Comparison of ENCODE assay signal across 8 cellular contexts in genomic region chr1:165629848-165630628, GRCh38. TPM values are rescaled to one million over a fixed set of nuclear protein-coding genes. Genes with fewer than 3 reads are reported as not detected.
DNase-seq lines count a peak whose midpoint lies in the region; ATAC-seq and TF ChIP-seq lines count a peak whose summit lies in the region.

No MANE protein-coding gene starts in this region.

- no peak overlapping the region for H3K27ac Mint-ChIP-seq in activated T-helper 17 cell treated with anti-CD3 and anti-CD28 coated beads, Interleukin-2, amount 50 U/mL, for 72 hours

- TF ChIP-seq POLR2A in uterus (IDR thresholded peaks at IDR 0.05) = no peak

- peak overlapping the region; percentile 80 for H3K4me3 ChIP-seq in HUES48 (ENCODE audit: low read depth, low read length)
- H3K4me3 ChIP-seq in uterus = peak overlapping the region; percentile 62 to 72

- H3K4me1 ChIP-seq in HUES48 (ENCODE audit: control insufficient read depth, insufficient read depth, low read length) = peaks cover 24% of the 10 kb centered on the region
- H3K4me1 ChIP-seq in uterus = peaks cover 0 to 6% of the 10 kb centered on the region in 2 donors

- peak overlapping the region; percentile 97 for H3K27ac ChIP-seq in HUES48 (ENCODE audit: low read depth, low read length)
- H3K27ac ChIP-seq in uterus = peak overlapping the region; percentile 89

- H3K9ac ChIP-seq in HUES48 (ENCODE audit: low read depth, low read length) = peak overlapping the region; percentile 85

- peaks cover 16% of the 10 kb centered on the region for H3K4me1 Mint-ChIP-seq in activated T-helper 17 cell treated with anti-CD3 and anti-CD28 coated beads, Interleukin-2, amount 50 U/mL, for 72 hours

- peak; percentile 1 for ATAC-seq in activated T-helper 17 cell treated with anti-CD3 and anti-CD28 coated beads, Interleukin-2, amount 50 U/mL, for 72 hours (replicated peaks)
- ATAC-seq in left lobe of liver = peak; percentile 47

- H3K9me3 ChIP-seq in HUES48 (ENCODE audit: control insufficient read depth, insufficient read depth, low read length) = no peaks in the 10 kb centered on the region
- no peaks in the 10 kb centered on the region for H3K9me3 ChIP-seq in uterus

- no peak overlapping the region for H3K4me3 Mint-ChIP-seq in activated T-helper 17 cell treated with anti-CD3 and anti-CD28 coated beads, Interleukin-2, amount 50 U/mL, for 72 hours

- no peak for TF ChIP-seq CTCF in uterus (IDR thresholded peaks at IDR 0.05)

- H3K27me3 ChIP-seq in HUES48 (ENCODE audit: control insufficient read depth, insufficient read depth, low read length) = peaks cover 3% of the 10 kb centered on the region; the same call in 1 of the 2 replicates
- no peaks in the 10 kb centered on the region for H3K27me3 ChIP-seq in uterus

- H3K36me3 Mint-ChIP-seq in activated T-helper 17 cell treated with anti-CD3 and anti-CD28 coated beads, Interleukin-2, amount 50 U/mL, for 72 hours (ENCODE audit: low read depth) = no peaks in the 10 kb centered on the region

- no peaks in the 10 kb centered on the region for H3K9me3 Mint-ChIP-seq in activated T-helper 17 cell treated with anti-CD3 and anti-CD28 coated beads, Interleukin-2, amount 50 U/mL, for 72 hours

- intact Hi-C loops in uterus (cut with DNase I; ENCODE audit: low total_unique reads) = no loop called here

- H3K36me3 ChIP-seq in HUES48 (ENCODE audit: control insufficient read depth, insufficient read depth, low read length) = no peaks in the 10 kb centered on the region
- H3K36me3 ChIP-seq in uterus = no peaks in the 10 kb centered on the region

- DNase-seq in NCI-H2227 (lab: John Stamatoyannopoulos, UW; ENCODE audit: unreplicated experiment) = peak; percentile 88
- DNase-seq in NCI-H2227 treated with DMSO at 0.1 percent for 48 hours (lab: John Stamatoyannopoulos, UW) = no peak
- no peak for DNase-seq in left lobe of liver (ENCODE audit: low spot score)
- DNase-seq in uterus = no peak
- no peak for DNase-seq in NCI-H2081 treated with DMSO at 0.1 percent for 48 hours (lab: John Stamatoyannopoulos, UW)
- no peak for DNase-seq in medulla oblongata (ENCODE audit: extremely low spot score)

- no peaks in the 10 kb centered on the region for H3K27me3 Mint-ChIP-seq in activated T-helper 17 cell treated with anti-CD3 and anti-CD28 coated beads, Interleukin-2, amount 50 U/mL, for 72 hours

RNA-seq across cellular contexts. Expression of gene MGST3, which starts 1.0 kb away (rescaled TPM):
- total RNA-seq in activated T-helper 17 cell treated with anti-CD3 and anti-CD28 coated beads, Interleukin-2, amount 50 U/mL, for 72 hours = 10 to 100 TPM; 42.1 to 57.9 TPM
- 79.8 TPM for total RNA-seq in left lobe of liver
- 100 to 1,000 TPM in 3 of 4 donors, 10 to 100 TPM in 1; 76.7 to 196 (median 138) TPM for total RNA-seq in uterus
